ENCODE assay signal across 23 cellular contexts in genomic region chr16:64380751-64381150, GRCh38.
"Had no signal": no experiment of that assay in that cellular context is flagged by ENCODE, and none has a peak within 500 bp of the region (broad histone marks: within the 10 kb centered on the region; RNA-seq: fewer than 3 reads in every experiment).

No MANE protein-coding gene starts in this region.

- H3K27ac ChIP-seq: brain microvascular endothelial cell, cardiac muscle cell, KMS-11, SK-N-MC had no signal

- H3K9ac ChIP-seq: KMS-11 had no signal

- H3K27me3 ChIP-seq: brain microvascular endothelial cell, cardiac muscle cell had no signal

- H3K36me3 ChIP-seq: brain microvascular endothelial cell, cardiac muscle cell had no signal

- H3K4me2 ChIP-seq: KMS-11 had no signal

- DNase-seq: activated CD4-positive, alpha-beta memory T cell treated with anti-CD3 and anti-CD28 coated beads, Interleukin-2, amount 10 ng/mL, durations not matched to agents 7 days and 5 days; activated CD4-positive, alpha-beta T cell treated with anti-CD3 and anti-CD28 coated beads for 36 hours; activated CD4-positive, alpha-beta T cell treated with anti-CD3 and anti-CD28 coated beads, Interleukin-2, amount 50 U/mL, for 1 hour; activated CD4-positive, CD25-positive, alpha-beta regulatory T cell; activated gamma-delta T cell treated with Interleukin-2 at 50 U/mL for 16 hours; activated naive CD4-positive, alpha-beta T cell treated with anti-CD3 and anti-CD28 coated beads, Interleukin-2, amount 10 ng/mL, durations not matched to agents 7 days and 5 days; activated naive CD8-positive, alpha-beta T cell treated with anti-CD3 and anti-CD28 coated beads for 36 hours; activated T-cell treated with anti-CD3 and anti-CD28 coated beads, Interleukin-2, amount 50 U/mL, for 72 hours; brain microvascular endothelial cell; NCI-H1092; NCI-H1417; NCI-H1930; NCI-H2171 treated with DMSO at 0.1 percent for 48 hours; NCI-H226; NCI-H526; NCI-H774; T-cell; T-helper 2 cell; T1000 had no signal

- FAIRE-seq: TTC549 had no signal

- H3K4me3 ChIP-seq: cardiac muscle cell, SK-N-MC had no signal
